Comparison of ENCODE assay signal across 8 cellular contexts in genomic region chr19:44141191-44142013, GRCh38. TPM values are rescaled to one million over a fixed set of nuclear protein-coding genes. Genes with fewer than 3 reads are reported as not detected.
DNase-seq lines count a peak whose midpoint lies in the region; ATAC-seq, FAIRE-seq and TF ChIP-seq lines count a peak whose summit lies in the region.

Gene ZNF234, plus strand, starts transcription at chr19:44141554. Its CDS starts 3,079 bp downstream, at chr19:44144633.

- H3K27me3 Mint-ChIP-seq in activated CD4-positive, alpha-beta memory T cell treated with anti-CD3 and anti-CD28 coated beads, Interleukin-2, amount 10 ng/mL, durations not matched to agents 7 days and 5 days, result no peaks in the 10 kb centered on the region

- peak within 1 kb of the TSS; percentile 46 for H3K27ac ChIP-seq in duodenal mucosa (ENCODE audit: low read depth, low read length)

- peaks cover 9% of the 10 kb centered on the region in 2 donors for H3K4me1 ChIP-seq in duodenal mucosa (ENCODE audit: control insufficient read depth in 1 of 2, insufficient read depth in 2 of 2, low read length in 2 of 2)

- H3K4me3 ChIP-seq in duodenal mucosa (ENCODE audit: low read depth in 1 of 2, low read length in 2 of 2) (peak within 1 kb of the TSS; percentile 91 to 96), lower leg skin (ENCODE audit: low read depth, poor library complexity, severe bottlenecking) (peak within 1 kb of the TSS; percentile 95)

- H3K9me3 ChIP-seq in duodenal mucosa (ENCODE audit: control insufficient read depth in 1 of 2, low read length in 2 of 2), result no peaks in the 10 kb centered on the region

- no peaks in the 10 kb centered on the region for H3K27me3 ChIP-seq in duodenal mucosa (ENCODE audit: control insufficient read depth in 1 of 2, insufficient read depth in 2 of 2, low read length in 2 of 2)

- TF ChIP-seq CTCF in lower leg skin (IDR thresholded peaks at IDR 0.05), result no peak

- POLR2A ChIA-PET in activated CD4-positive, alpha-beta memory T cell treated with anti-CD3 and anti-CD28 coated beads, Interleukin-2, amount 10 ng/mL, durations not matched to agents 7 days and 5 days (lab: Charles Lee), result interaction anchor here (1.0 to 1.6 kb wide), 5 partner anchors 10 to 71 kb away, joined by 3 to 7 read pairs (median 3); partner anchors contain the start of genes ZNF225, ZNF226 and ZNF227

- DNase-seq in GM12892 (ENCODE audit: insufficient read length) (peak; percentile 72), NCI-H526 treated with DMSO at 0.1 percent for 48 hours (lab: John Stamatoyannopoulos, UW) (peak; percentile 74), lower leg skin (ENCODE audit: low spot score in 2 of 2) (peak; percentile 82 to 93)
- DNase-seq in activated CD4-positive, alpha-beta memory T cell treated with anti-CD3 and anti-CD28 coated beads, Interleukin-2, amount 10 ng/mL, durations not matched to agents 7 days and 5 days, result peak; percentile 69
- DNase-seq in stimulated activated CD4-positive, alpha-beta T cell treated with anti-CD3 and anti-CD28 coated beads, Interleukin-4, amount 100 ng/mL, for 1 hour, result peak; percentile 70

- H3K9ac ChIP-seq in duodenal mucosa (ENCODE audit: low read depth in 1 of 2, low read length in 2 of 2), result peak within 1 kb of the TSS; percentile 63 to 67

- H3K4me3 Mint-ChIP-seq in activated CD4-positive, alpha-beta memory T cell treated with anti-CD3 and anti-CD28 coated beads, Interleukin-2, amount 10 ng/mL, durations not matched to agents 7 days and 5 days, result peak within 1 kb of the TSS; percentile 87

- H3K4me1 Mint-ChIP-seq in activated CD4-positive, alpha-beta memory T cell treated with anti-CD3 and anti-CD28 coated beads, Interleukin-2, amount 10 ng/mL, durations not matched to agents 7 days and 5 days, result peaks cover 18% of the 10 kb centered on the region

- intact Hi-C loops in lower leg skin (cut with DNase I; ENCODE audit: low total_unique reads), result no loop called here

- peak within 1 kb of the TSS; percentile 81 for H3K27ac Mint-ChIP-seq in activated CD4-positive, alpha-beta memory T cell treated with anti-CD3 and anti-CD28 coated beads, Interleukin-2, amount 10 ng/mL, durations not matched to agents 7 days and 5 days

- TF ChIP-seq POLR2A in GM12892 (IDR thresholded peaks at IDR 0.05; ENCODE audit: low read depth, low read length) (peak; percentile 63; the same call in 1 of the 2 replicates), lower leg skin (IDR thresholded peaks at IDR 0.05) (no peak)

- CTCF ChIA-PET in activated CD4-positive, alpha-beta memory T cell treated with anti-CD3 and anti-CD28 coated beads, Interleukin-2, amount 10 ng/mL, durations not matched to agents 7 days and 5 days (lab: Charles Lee), result interaction anchor here (1.0 kb wide), 1 partner anchor 23 kb away, joined by 5 read pairs; no protein-coding TSS in a partner anchor

- WGBS in lower leg skin, 2 donors, result 0 to 1% methylated on average over 26 to 41 of the region's 51 CpGs

- H3K36me3 ChIP-seq in duodenal mucosa (ENCODE audit: control insufficient read depth in 1 of 2, insufficient read depth in 2 of 2, low read length in 2 of 2), result peaks cover 12 to 13% of the 10 kb centered on the region in 2 donors

- peak; percentile 94 for FAIRE-seq in GM12892 (lab: Jason Lieb, UNC)

- peaks cover 25% of the 10 kb centered on the region for H3K9me3 Mint-ChIP-seq in activated CD4-positive, alpha-beta memory T cell treated with anti-CD3 and anti-CD28 coated beads, Interleukin-2, amount 10 ng/mL, durations not matched to agents 7 days and 5 days

- H3K36me3 Mint-ChIP-seq in activated CD4-positive, alpha-beta memory T cell treated with anti-CD3 and anti-CD28 coated beads, Interleukin-2, amount 10 ng/mL, durations not matched to agents 7 days and 5 days (ENCODE audit: low read depth), result peaks cover 31% of the 10 kb centered on the region

- ATAC-seq in HG03045 (IDR thresholded peaks at IDR 0.05; ENCODE audit: unreplicated experiment) (peak; percentile 66), GM18520 (IDR thresholded peaks at IDR 0.05; ENCODE audit: unreplicated experiment) (no peak)

RNA-seq across cellular contexts. Expression of gene ZNF234, which starts in this region (rescaled TPM):
- polyA plus RNA-seq in GM12892 (2012; ENCODE audit: missing spikeins), result 6.8 TPM
- total RNA-seq in activated CD4-positive, alpha-beta memory T cell treated with anti-CD3 and anti-CD28 coated beads, Interleukin-2, amount 10 ng/mL, durations not matched to agents 7 days and 5 days, result 10 to 100 TPM; 10.3 to 12.6 TPM
- 1 to 10 TPM; 5.8 to 8.3 (median 7.1) TPM for total RNA-seq in lower leg skin
